18 cellular contexts compared by ENCODE assay signal in genomic region chr10:36171546-36171945, GRCh38.
DNase-seq lines count a peak whose midpoint lies in the region; ATAC-seq and TF ChIP-seq lines count a peak whose summit lies in the region.
"Had no signal": no experiment of that assay in that cellular context is flagged by ENCODE, and none has a peak within 500 bp of the region (broad histone marks: within the 10 kb centered on the region; RNA-seq: fewer than 3 reads in every experiment).

No MANE protein-coding gene starts in this region.

- no peaks in the 10 kb centered on the region for H3K9me3 ChIP-seq in PC-3 (ENCODE audit: low read length)
- H3K9me3 ChIP-seq in endodermal cell (ENCODE audit: control insufficient read depth, low read length): no peaks in the 10 kb centered on the region
- H3K9me3 ChIP-seq: neutrophil, transverse colon had no signal

- WGBS in endodermal cell (ENCODE audit: insufficient coverage in 1 of 2, insufficient read length in 1 of 2), 2 experiments: 71 to 78% methylated on average over 1 of the region's 1 CpG

- H3K9me2 ChIP-seq in PC-3 (replicated peaks; ENCODE audit: low read length): no peaks in the 10 kb centered on the region

- no peak overlapping the region for H3K4me3 Mint-ChIP-seq in endodermal cell
- H3K4me3 Mint-ChIP-seq in nephron progenitor cell: no peak overlapping the region
- no peak overlapping the region for H3K4me3 Mint-ChIP-seq in stimulated activated naive B cell treated with anti-CD40 and anti-IgM and Interleukin-4, amounts not matched to agents 10 μg/mL and 1 μg/mL and 100 μg/mL, for 72 hours
- no peak overlapping the region for H3K4me3 Mint-ChIP-seq in CD14-positive monocyte

- no peaks in the 10 kb centered on the region for H3K36me3 ChIP-seq in PC-3 (ENCODE audit: low read depth, low read length)
- H3K36me3 ChIP-seq in endodermal cell (ENCODE audit: control insufficient read depth, insufficient read depth, low read length): no peaks in the 10 kb centered on the region
- H3K36me3 ChIP-seq: cardiac muscle cell, neutrophil, transverse colon had no signal

- TSS peak; percentile 83 for BruUV-seq in PC-3 (replicated peaks; lab: Mats Ljungman, UMichigan)

- POLR2A ChIA-PET in PC-3 (lab: Charles Lee; ENCODE audit: unreplicated experiment): interaction anchor here (0.6 to 1.1 kb wide), 3 partner anchors 389 to 662 kb away, joined by 4 to 6 read pairs (median 4); no protein-coding TSS in a partner anchor

- intact Hi-C loops in PC-3 (cut with micrococcal nuclease) (loop anchor here (5.0 kb wide), 1 partner anchor 506 kb away; no protein-coding TSS in a partner anchor), CD14-positive monocyte (cut with micrococcal nuclease) (no loop called here)

- H3K9me3 Mint-ChIP-seq in endodermal cell (no peaks in the 10 kb centered on the region), nephron progenitor cell (no peaks in the 10 kb centered on the region), CD14-positive monocyte (peaks cover 0 to 5% (median 2%) of the 10 kb centered on the region in 7 donors)
- peaks cover 4 to 7% of the 10 kb centered on the region in 2 donors for H3K9me3 Mint-ChIP-seq in stimulated activated naive B cell treated with anti-CD40 and anti-IgM and Interleukin-4, amounts not matched to agents 10 μg/mL and 1 μg/mL and 100 μg/mL, for 72 hours

- peaks cover 43% of the 10 kb centered on the region for H3K4me1 ChIP-seq in PC-3 (ENCODE audit: insufficient read depth, low read length)
- H3K4me1 ChIP-seq in endodermal cell (ENCODE audit: control insufficient read depth, insufficient read depth, low read length): peaks cover 7% of the 10 kb centered on the region

- H3K27ac Mint-ChIP-seq in endodermal cell (no peak overlapping the region), nephron progenitor cell (peak overlapping the region; percentile 69), CD14-positive monocyte (no peak overlapping the region)
- H3K27ac Mint-ChIP-seq in stimulated activated naive B cell treated with anti-CD40 and anti-IgM and Interleukin-4, amounts not matched to agents 10 μg/mL and 1 μg/mL and 100 μg/mL, for 72 hours: no peak overlapping the region

- no peaks in the 10 kb centered on the region for H3K36me3 Mint-ChIP-seq in endodermal cell (ENCODE audit: low read depth)
- no peaks in the 10 kb centered on the region for H3K36me3 Mint-ChIP-seq in nephron progenitor cell (ENCODE audit: low read depth)
- no peaks in the 10 kb centered on the region for H3K36me3 Mint-ChIP-seq in stimulated activated naive B cell treated with anti-CD40 and anti-IgM and Interleukin-4, amounts not matched to agents 10 μg/mL and 1 μg/mL and 100 μg/mL, for 72 hours
- no peaks in the 10 kb centered on the region for H3K36me3 Mint-ChIP-seq in CD14-positive monocyte

- peaks cover 26% of the 10 kb centered on the region for H3F3A ChIP-seq in PC-3 (ENCODE audit: low read length, unreplicated experiment)

- no peak for TF ChIP-seq CTCF in PC-3 (conservative IDR thresholded peaks at IDR 0.05; ENCODE audit: low read depth, low read length)
- no peak for TF ChIP-seq CTCF in endodermal cell (conservative IDR thresholded peaks at IDR 0.05)
- no peak for TF ChIP-seq CTCF in nephron progenitor cell (IDR thresholded peaks at IDR 0.05)
- TF ChIP-seq CTCF in CD14-positive monocyte (IDR thresholded peaks at IDR 0.05): no peak

- H3K9ac ChIP-seq in PC-3 (ENCODE audit: low read length): peak overlapping the region; percentile 65
- H3K9ac ChIP-seq in endodermal cell (ENCODE audit: extremely low read depth, low read length, poor library complexity, severe bottlenecking): no peak overlapping the region

- H3K27me3 ChIP-seq in PC-3 (ENCODE audit: low read length) (no peaks in the 10 kb centered on the region), endodermal cell (ENCODE audit: control insufficient read depth, insufficient read depth, low read length, poor library complexity, severe bottlenecking) (no peaks in the 10 kb centered on the region)
- H3K27me3 ChIP-seq: cardiac muscle cell, neutrophil, transverse colon had no signal

- H3K27me3 Mint-ChIP-seq in endodermal cell (ENCODE audit: insufficient read depth) (no peaks in the 10 kb centered on the region), nephron progenitor cell (ENCODE audit: low read depth, poor library complexity) (peaks cover 4% of the 10 kb centered on the region), CD14-positive monocyte (ENCODE audit: low read depth in 3 of 3) (peaks cover 0 to 1% (median 0%) of the 10 kb centered on the region in 3 donors)
- H3K27me3 Mint-ChIP-seq in stimulated activated naive B cell treated with anti-CD40 and anti-IgM and Interleukin-4, amounts not matched to agents 10 μg/mL and 1 μg/mL and 100 μg/mL, for 72 hours: no peaks in the 10 kb centered on the region

- H3K27ac ChIP-seq in PC-3 (ENCODE audit: low read length): peak overlapping the region; percentile 79
- no peak overlapping the region for H3K27ac ChIP-seq in endodermal cell (ENCODE audit: low read depth, low read length)
- H3K27ac ChIP-seq: cardiac muscle cell, neutrophil had no signal

- no peaks in the 10 kb centered on the region for H4K20me1 ChIP-seq in PC-3 (ENCODE audit: low read length)

- DNase-seq in AG08395 (ENCODE audit: low spot score) (peak; percentile 32), PC-3 (peak; percentile 78), endodermal cell (peak; percentile 59), nephron progenitor cell (no peak), GM19240 (ENCODE audit: insufficient read length, low spot score) (no peak), CD14-positive monocyte (ENCODE audit: low spot score) (no peak)
- no peak for DNase-seq in stimulated activated naive B cell treated with anti-CD40 and anti-IgM and Interleukin-4, amounts not matched to agents 10 μg/mL and 1 μg/mL and 100 μg/mL, for 72 hours
- DNase-seq: activated naive CD4-positive, alpha-beta T cell treated with anti-CD3 and anti-CD28 coated beads, Interleukin-2, amount 50 U/mL, for 16 hours; Calu3; effector CD4-positive, alpha-beta T cell; NCI-H1105; NCI-H2171; right cardiac atrium; stimulated activated CD4-positive, alpha-beta T cell treated with anti-CD3 and anti-CD28 coated beads, Interleukin-4, amount 100 ng/mL, for 24 hours; transverse colon had no signal

- peak overlapping the region; percentile 64 for H3K4me2 ChIP-seq in PC-3 (ENCODE audit: low read length)

- H3K4me1 Mint-ChIP-seq in endodermal cell: peaks cover 29% of the 10 kb centered on the region
- H3K4me1 Mint-ChIP-seq in nephron progenitor cell: peaks cover 28% of the 10 kb centered on the region
- H3K4me1 Mint-ChIP-seq in stimulated activated naive B cell treated with anti-CD40 and anti-IgM and Interleukin-4, amounts not matched to agents 10 μg/mL and 1 μg/mL and 100 μg/mL, for 72 hours: no peaks in the 10 kb centered on the region
- peaks cover 8% of the 10 kb centered on the region for H3K4me1 Mint-ChIP-seq in CD14-positive monocyte

- peak; percentile 32 for ATAC-seq in PC-3
- ATAC-seq in activated CD4-positive, CD25-positive, alpha-beta regulatory T cell treated with anti-CD3 and anti-CD28 coated beads, Interleukin-2, amount 50 U/mL, for 24 hours: no peak
- ATAC-seq in stimulated activated naive B cell treated with anti-CD40 and anti-IgM and Interleukin-4, amounts not matched to agents 10 μg/mL and 1 μg/mL and 100 μg/mL, for 72 hours (replicated peaks): no peak

- H2AFZ ChIP-seq in PC-3 (ENCODE audit: low read length): peak overlapping the region; percentile 65

- CTCF ChIA-PET in PC-3 (lab: Charles Lee): interaction anchor here (0.6 to 3.0 kb wide), 9 partner anchors 146 to 784 kb away, joined by 3 to 23 read pairs (median 5); no protein-coding TSS in a partner anchor

- H3K4me3 ChIP-seq in PC-3 (ENCODE audit: low read length) (peak overlapping the region; percentile 28; the same call in 1 of the 2 replicates), endodermal cell (ENCODE audit: low read length) (no peak overlapping the region)
- H3K4me3 ChIP-seq: cardiac muscle cell, transverse colon had no signal

- no peaks in the 10 kb centered on the region for H3K79me2 ChIP-seq in PC-3 (ENCODE audit: low read length)

Comparison
In these comparisons a context has a peak if more than half of its experiments do, and no peak if none do; other contexts are left out.
1. DNase-seq: peak in AG08395 (single experiment), PC-3 (single experiment) and endodermal cell (single experiment); none in nephron progenitor cell (single experiment), GM19240 (single experiment), stimulated activated naive B cell treated with anti-CD40 and anti-IgM and Interleukin-4, amounts not matched to agents 10 μg/mL and 1 μg/mL and 100 μg/mL, for 72 hours (single experiment) and CD14-positive monocyte (single experiment).